Comparison of ENCODE assay signal across 8 cellular contexts in genomic region chr3:136075218-136075808, GRCh38.
DNase-seq lines count a peak whose midpoint lies in the region; ATAC-seq and TF ChIP-seq lines count a peak whose summit lies in the region.

No MANE protein-coding gene starts in this region.

- H3K79me1 ChIP-seq in IMR-90 (ENCODE audit: low read depth in 1 of 2, low read length in 2 of 2), result peaks cover 7 to 21% of the 10 kb centered on the region in 2 experiments; a peak in 3 of 4 replicates

- peak; percentile 62 for ATAC-seq in IMR-90 (ENCODE audit: low read depth)
- ATAC-seq in HG02763 (IDR thresholded peaks at IDR 0.05; ENCODE audit: unreplicated experiment), result no peak

- H4K91ac ChIP-seq in IMR-90 (ENCODE audit: insufficient read depth, low read depth, low read length), result no peak overlapping the region

- no peak overlapping the region for H2BK15ac ChIP-seq in IMR-90 (ENCODE audit: low read depth, low read length)

- CTCF ChIA-PET in IMR-90 (lab: Yijun Ruan, JAX), result interaction anchor here (0.6 to 1.4 kb wide), 3 partner anchors 16 to 25 kb away, joined by 3 read pairs; no protein-coding TSS in a partner anchor

- H3K9ac ChIP-seq in IMR-90 (ENCODE audit: low read depth, low read length) (no peak overlapping the region), OCI-LY3 (ENCODE audit: low read length) (no peak overlapping the region)

- no peak overlapping the region for H2AK5ac ChIP-seq in IMR-90 (ENCODE audit: low read depth, low read length)

- no peak overlapping the region for H4K8ac ChIP-seq in IMR-90 (ENCODE audit: low read depth in 2 of 2, low read length in 2 of 2)

- no peaks in the 10 kb centered on the region for H3K9me3 ChIP-seq in IMR-90 (ENCODE audit: control insufficient read depth, insufficient read depth, low read length)
- no peaks in the 10 kb centered on the region for H3K9me3 ChIP-seq in OCI-LY3 (ENCODE audit: insufficient read depth, low read length)

- no peak overlapping the region for H2BK20ac ChIP-seq in IMR-90 (ENCODE audit: low read depth, low read length)

- no TSS peak for BruUV-seq in IMR-90 (replicated peaks; lab: Mats Ljungman, UMichigan)

- dilution Hi-C loops in IMR-90 (cut with HindIII; ENCODE audit: low sequenced_read_pairs, unreplicated experiment), result no loop called here

- H3K4me3 ChIP-seq in IMR-90 (ENCODE audit: insufficient read depth, low read depth, low read length) (no peak overlapping the region), OCI-LY3 (ENCODE audit: low read length) (no peak overlapping the region), epithelial cell of esophagus (ENCODE audit: low read length) (no peak overlapping the region)

- no peak overlapping the region for H2AK9ac ChIP-seq in IMR-90 (replicated peaks; ENCODE audit: low read depth, low read length, poor library complexity)

- H2BK5ac ChIP-seq in IMR-90 (ENCODE audit: low read depth, low read length, poor library complexity, severe bottlenecking), result no peak overlapping the region

- H3K4me1 ChIP-seq in IMR-90 (ENCODE audit: control insufficient read depth, insufficient read depth, low read length) (peaks cover 10% of the 10 kb centered on the region), OCI-LY3 (ENCODE audit: low read length) (peaks cover 10% of the 10 kb centered on the region; the same call in 1 of the 2 replicates)

- POLR2A ChIA-PET in IMR-90 (lab: Charles Lee; ENCODE audit: unreplicated experiment), result no interaction called here

- H3K27me3 ChIP-seq in IMR-90 (ENCODE audit: control insufficient read depth, insufficient read depth, low read length) (no peaks in the 10 kb centered on the region), OCI-LY3 (ENCODE audit: low read depth, low read length) (0 out of 2 replicates have a peak, but pooled peaks cover 10% of the 10 kb centered on the region)

- no peak overlapping the region for H3K14ac ChIP-seq in IMR-90 (replicated peaks; ENCODE audit: low read depth, low read length)

- H4K5ac ChIP-seq in IMR-90 (ENCODE audit: low read depth, low read length), result no peak overlapping the region

- H3K56ac ChIP-seq in IMR-90 (ENCODE audit: extremely low read depth, insufficient read depth, low read length), result no peak overlapping the region

- TF ChIP-seq RAD21 in IMR-90 (IDR thresholded peaks at IDR 0.05; ENCODE audit: low read length), result peak; percentile 95

- in situ Hi-C loops in IMR-90 (cut with MboI; ENCODE audit: low sequenced_read_pairs), result loop anchor here (10.0 kb wide), 3 partner anchors 179 to 679 kb away; partner anchors contain the start of genes PCCB and STAG1

- H2AFZ ChIP-seq in IMR-90 (replicated peaks; ENCODE audit: low read length, poor library complexity), result no peak overlapping the region
- H2AFZ ChIP-seq in OCI-LY3 (ENCODE audit: low read depth, low read length), result no peak overlapping the region

- H3K23ac ChIP-seq in IMR-90 (ENCODE audit: low read depth, low read length), result no peak overlapping the region

- WGBS in IMR-90 (ENCODE audit: extremely low coverage in 2 of 2, insufficient read length in 1 of 2), 2 experiments, result no CpG with 5 or more reads among the region's 1 CpG

- H3K27ac ChIP-seq in IMR-90 (ENCODE audit: insufficient read depth, low read length), result no peak overlapping the region
- no peak overlapping the region for H3K27ac ChIP-seq in OCI-LY3 (ENCODE audit: low read length)

- peak; percentile 67 for DNase-seq in DMS153 treated with DMSO at 0.1 percent for 48 hours (lab: John Stamatoyannopoulos, UW; ENCODE audit: unreplicated experiment)
- peak; percentile 80 for DNase-seq in IMR-90
- peak; percentile 75 for DNase-seq in activated CD8-positive, alpha-beta memory T cell treated with anti-CD3 and anti-CD28 coated beads, Interleukin-2, amount 50 U/mL, for 4 hours
- peak; percentile 84 for DNase-seq in epithelial cell of esophagus (ENCODE audit: low read depth)
- peak; percentile 75 for DNase-seq in mucosa of gallbladder (ENCODE audit: low spot score)
- DNase-seq in stimulated activated CD8-positive, alpha-beta memory T cell treated with anti-CD3 and anti-CD28 coated beads, Interleukin-4, amount 100 ng/mL, for 48 hours, result peak; percentile 78

- no peaks in the 10 kb centered on the region for H4K20me1 ChIP-seq in IMR-90 (ENCODE audit: insufficient read depth, low read length)
- H4K20me1 ChIP-seq in OCI-LY3 (ENCODE audit: insufficient read depth, low read length), result no peaks in the 10 kb centered on the region

- H3K9me1 ChIP-seq in IMR-90 (ENCODE audit: insufficient read depth, low read length), result no peaks in the 10 kb centered on the region

- no peaks in the 10 kb centered on the region for H3K79me2 ChIP-seq in OCI-LY3 (ENCODE audit: low read length)

- H3K36me3 ChIP-seq in IMR-90 (ENCODE audit: control insufficient read depth, insufficient read depth, low read length), result no peaks in the 10 kb centered on the region
- H3K36me3 ChIP-seq in OCI-LY3 (replicated peaks; ENCODE audit: low read depth, low read length), result no peaks in the 10 kb centered on the region

- H3K4me2 ChIP-seq in IMR-90 (ENCODE audit: low read depth, low read length) (no peak overlapping the region), OCI-LY3 (ENCODE audit: low read length) (no peak overlapping the region)

- TF ChIP-seq POLR2A in IMR-90 (IDR thresholded peaks at IDR 0.05; ENCODE audit: low read depth, low read length), result no peak

- no peak overlapping the region for H3K18ac ChIP-seq in IMR-90 (ENCODE audit: low read depth, low read length)

- H3K4ac ChIP-seq in IMR-90 (ENCODE audit: low read depth, low read length), result no peak overlapping the region

- intact Hi-C loops in IMR-90 (cut with micrococcal nuclease), result loop anchor here (1.0 to 10.0 kb wide), 5 partner anchors 228 to 939 kb away; partner anchors contain the start of gene STAG1

- TF ChIP-seq CTCF in IMR-90 (conservative IDR thresholded peaks at IDR 0.05; ENCODE audit: low read depth, low read length) (peak; percentile 96), OCI-LY3 (IDR thresholded peaks at IDR 0.05; ENCODE audit: low read depth, low read length) (peak; percentile 84), epithelial cell of esophagus (IDR thresholded peaks at IDR 0.05; ENCODE audit: insufficient read depth, low read depth, low read length, missing control alignments) (peak; percentile 87)

- no peak overlapping the region for H2BK120ac ChIP-seq in IMR-90 (ENCODE audit: low read depth, low read length)

TF ChIP-seq in IMR-90, 13 proteins besides CTCF, POLR2A, EP300 and RAD21:
- TF ChIP-seq RFX5 (IDR thresholded peaks at IDR 0.05; ENCODE audit: low read depth, low read length) (no peak), NFE2L2 (IDR thresholded peaks at IDR 0.05; ENCODE audit: low read depth, low read length) (peak; percentile 75; the same call in 1 of the 2 replicates), SMC3 (IDR thresholded peaks at IDR 0.05; ENCODE audit: low read depth, low read length) (peak; percentile 74), MAFK (IDR thresholded peaks at IDR 0.05; ENCODE audit: low read depth, low read length) (peak; percentile 99)
